1 cellular context compared by ENCODE assay signal in the genomic region with DNA sequence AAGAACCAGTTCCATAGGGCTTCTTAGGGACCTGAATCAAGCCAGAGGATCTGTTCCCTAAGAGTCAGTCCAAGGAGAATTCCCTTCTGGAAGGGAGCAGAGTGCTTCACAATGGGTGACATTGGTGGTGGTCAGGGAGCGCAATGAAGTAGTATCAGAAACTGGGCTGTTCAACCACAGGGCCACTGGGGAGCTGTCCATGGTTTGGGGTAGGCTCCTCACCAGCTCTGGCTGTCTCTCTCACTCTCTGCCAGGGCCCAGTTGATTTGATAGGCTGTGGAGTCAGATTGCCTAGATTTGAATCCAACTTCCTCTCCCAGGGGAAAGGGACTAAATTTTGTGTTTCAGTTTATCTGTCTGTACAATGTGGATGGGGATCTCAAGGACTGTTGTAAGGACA.
A peak's percentile ranks its signal among the peaks of the same experiment; 100 is the strongest.
TF ChIP-seq lines count a peak whose summit lies in the region.

No MANE protein-coding gene starts in this region.

TF ChIP-seq in HepG2, 621 proteins besides CTCF, POLR2A, EP300 and RAD21 (continued from another document):
- TF ChIP-seq, protein P1, sequence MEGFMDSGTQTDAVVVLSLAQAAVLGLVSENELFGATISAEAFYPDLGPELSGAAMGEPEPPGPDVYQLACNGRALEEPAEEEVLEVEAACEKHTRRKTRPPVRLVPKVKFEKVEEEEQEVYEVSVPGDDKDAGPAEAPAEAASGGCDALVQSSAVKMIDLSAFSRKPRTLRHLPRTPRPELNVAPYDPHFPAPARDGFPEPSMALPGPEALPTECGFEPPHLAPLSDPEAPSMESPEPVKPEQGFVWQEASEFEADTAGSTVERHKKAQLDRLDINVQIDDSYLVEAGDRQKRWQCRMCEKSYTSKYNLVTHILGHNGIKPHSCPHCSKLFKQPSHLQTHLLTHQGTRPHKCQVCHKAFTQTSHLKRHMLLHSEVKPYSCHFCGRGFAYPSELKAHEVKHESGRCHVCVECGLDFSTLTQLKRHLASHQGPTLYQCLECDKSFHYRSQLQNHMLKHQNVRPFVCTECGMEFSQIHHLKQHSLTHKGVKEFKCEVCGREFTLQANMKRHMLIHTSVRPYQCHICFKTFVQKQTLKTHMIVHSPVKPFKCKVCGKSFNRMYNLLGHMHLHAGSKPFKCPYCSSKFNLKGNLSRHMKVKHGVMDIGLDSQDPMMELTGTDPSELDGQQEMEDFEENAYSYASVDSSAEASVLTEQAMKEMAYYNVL (CRISPR knock-in tag; IDR thresholded peaks at IDR 0.05; ENCODE audit: borderline replicate concordance): no peak
- 0 out of 2 replicates have a peak, but pooled peaks have one; percentile 54 for TF ChIP-seq WIZ (CRISPR knock-in tag; IDR thresholded peaks at IDR 0.05)
- TF ChIP-seq NPAS2 (CRISPR knock-in tag; IDR thresholded peaks at IDR 0.05; ENCODE audit: borderline replicate concordance): no peak
- TF ChIP-seq EHMT2 (IDR thresholded peaks at IDR 0.05; ENCODE audit: borderline replicate concordance, low read depth, low read length): peak; percentile 61; the same call in 1 of the 2 replicates
- TF ChIP-seq ZNF331 (CRISPR knock-in tag; IDR thresholded peaks at IDR 0.05): 0 out of 2 replicates have a peak, but pooled peaks have one; percentile 26
- TF ChIP-seq ZBTB21 (CRISPR knock-in tag; IDR thresholded peaks at IDR 0.05): 0 out of 2 replicates have a peak, but pooled peaks have one; percentile 30
- TF ChIP-seq ZNF350 (CRISPR knock-in tag; IDR thresholded peaks at IDR 0.05; ENCODE audit: borderline replicate concordance, low read depth): no peak
- TF ChIP-seq GTF2F1 (IDR thresholded peaks at IDR 0.05; ENCODE audit: low read length): no peak
- TF ChIP-seq, protein P2, sequence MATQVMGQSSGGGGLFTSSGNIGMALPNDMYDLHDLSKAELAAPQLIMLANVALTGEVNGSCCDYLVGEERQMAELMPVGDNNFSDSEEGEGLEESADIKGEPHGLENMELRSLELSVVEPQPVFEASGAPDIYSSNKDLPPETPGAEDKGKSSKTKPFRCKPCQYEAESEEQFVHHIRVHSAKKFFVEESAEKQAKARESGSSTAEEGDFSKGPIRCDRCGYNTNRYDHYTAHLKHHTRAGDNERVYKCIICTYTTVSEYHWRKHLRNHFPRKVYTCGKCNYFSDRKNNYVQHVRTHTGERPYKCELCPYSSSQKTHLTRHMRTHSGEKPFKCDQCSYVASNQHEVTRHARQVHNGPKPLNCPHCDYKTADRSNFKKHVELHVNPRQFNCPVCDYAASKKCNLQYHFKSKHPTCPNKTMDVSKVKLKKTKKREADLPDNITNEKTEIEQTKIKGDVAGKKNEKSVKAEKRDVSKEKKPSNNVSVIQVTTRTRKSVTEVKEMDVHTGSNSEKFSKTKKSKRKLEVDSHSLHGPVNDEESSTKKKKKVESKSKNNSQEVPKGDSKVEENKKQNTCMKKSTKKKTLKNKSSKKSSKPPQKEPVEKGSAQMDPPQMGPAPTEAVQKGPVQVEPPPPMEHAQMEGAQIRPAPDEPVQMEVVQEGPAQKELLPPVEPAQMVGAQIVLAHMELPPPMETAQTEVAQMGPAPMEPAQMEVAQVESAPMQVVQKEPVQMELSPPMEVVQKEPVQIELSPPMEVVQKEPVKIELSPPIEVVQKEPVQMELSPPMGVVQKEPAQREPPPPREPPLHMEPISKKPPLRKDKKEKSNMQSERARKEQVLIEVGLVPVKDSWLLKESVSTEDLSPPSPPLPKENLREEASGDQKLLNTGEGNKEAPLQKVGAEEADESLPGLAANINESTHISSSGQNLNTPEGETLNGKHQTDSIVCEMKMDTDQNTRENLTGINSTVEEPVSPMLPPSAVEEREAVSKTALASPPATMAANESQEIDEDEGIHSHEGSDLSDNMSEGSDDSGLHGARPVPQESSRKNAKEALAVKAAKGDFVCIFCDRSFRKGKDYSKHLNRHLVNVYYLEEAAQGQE (IDR thresholded peaks at IDR 0.05; ENCODE audit: borderline replicate concordance in 1 of 2, low read depth in 1 of 2, low read length in 2 of 2): peak; percentile 91 to 97
- TF ChIP-seq ZNF441 (CRISPR knock-in tag; IDR thresholded peaks at IDR 0.05; ENCODE audit: borderline replicate concordance): peak; percentile 46; the same call in 1 of the 2 replicates
- 0 out of 2 replicates have a peak, but pooled peaks have one; percentile 14 for TF ChIP-seq MED1 (CRISPR knock-in tag; IDR thresholded peaks at IDR 0.05)
- 0 out of 2 replicates have a peak, but pooled peaks have one; percentile 29 for TF ChIP-seq ZFP37 (CRISPR knock-in tag; IDR thresholded peaks at IDR 0.05; ENCODE audit: borderline replicate concordance)
- no peak for TF ChIP-seq ZNF782 (CRISPR knock-in tag; IDR thresholded peaks at IDR 0.05; ENCODE audit: borderline replicate concordance)
- TF ChIP-seq SALL1 (CRISPR knock-in tag; IDR thresholded peaks at IDR 0.05): peak; percentile 44
- TF ChIP-seq, protein P3, sequence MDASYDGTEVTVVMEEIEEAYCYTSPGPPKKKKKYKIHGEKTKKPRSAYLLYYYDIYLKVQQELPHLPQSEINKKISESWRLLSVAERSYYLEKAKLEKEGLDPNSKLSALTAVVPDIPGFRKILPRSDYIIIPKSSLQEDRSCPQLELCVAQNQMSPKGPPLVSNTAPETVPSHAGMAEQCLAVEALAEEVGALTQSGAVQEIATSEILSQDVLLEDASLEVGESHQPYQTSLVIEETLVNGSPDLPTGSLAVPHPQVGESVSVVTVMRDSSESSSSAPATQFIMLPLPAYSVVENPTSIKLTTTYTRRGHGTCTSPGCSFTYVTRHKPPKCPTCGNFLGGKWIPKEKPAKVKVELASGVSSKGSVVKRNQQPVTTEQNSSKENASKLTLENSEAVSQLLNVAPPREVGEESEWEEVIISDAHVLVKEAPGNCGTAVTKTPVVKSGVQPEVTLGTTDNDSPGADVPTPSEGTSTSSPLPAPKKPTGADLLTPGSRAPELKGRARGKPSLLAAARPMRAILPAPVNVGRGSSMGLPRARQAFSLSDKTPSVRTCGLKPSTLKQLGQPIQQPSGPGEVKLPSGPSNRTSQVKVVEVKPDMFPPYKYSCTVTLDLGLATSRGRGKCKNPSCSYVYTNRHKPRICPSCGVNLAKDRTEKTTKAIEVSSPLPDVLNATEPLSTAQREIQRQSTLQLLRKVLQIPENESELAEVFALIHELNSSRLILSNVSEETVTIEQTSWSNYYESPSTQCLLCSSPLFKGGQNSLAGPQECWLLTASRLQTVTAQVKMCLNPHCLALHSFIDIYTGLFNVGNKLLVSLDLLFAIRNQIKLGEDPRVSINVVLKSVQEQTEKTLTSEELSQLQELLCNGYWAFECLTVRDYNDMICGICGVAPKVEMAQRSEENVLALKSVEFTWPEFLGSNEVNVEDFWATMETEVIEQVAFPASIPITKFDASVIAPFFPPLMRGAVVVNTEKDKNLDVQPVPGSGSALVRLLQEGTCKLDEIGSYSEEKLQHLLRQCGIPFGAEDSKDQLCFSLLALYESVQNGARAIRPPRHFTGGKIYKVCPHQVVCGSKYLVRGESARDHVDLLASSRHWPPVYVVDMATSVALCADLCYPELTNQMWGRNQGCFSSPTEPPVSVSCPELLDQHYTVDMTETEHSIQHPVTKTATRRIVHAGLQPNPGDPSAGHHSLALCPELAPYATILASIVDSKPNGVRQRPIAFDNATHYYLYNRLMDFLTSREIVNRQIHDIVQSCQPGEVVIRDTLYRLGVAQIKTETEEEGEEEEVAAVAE (CRISPR knock-in tag; IDR thresholded peaks at IDR 0.05; ENCODE audit: borderline replicate concordance): 0 out of 2 replicates have a peak, but pooled peaks have one; percentile 38
- peak; percentile 49; the same call in 1 of the 2 replicates for TF ChIP-seq ZNF232 (CRISPR knock-in tag; IDR thresholded peaks at IDR 0.05; ENCODE audit: borderline replicate concordance)
- 0 out of 2 replicates have a peak, but pooled peaks have one; percentile 26 for TF ChIP-seq ZNF644 (CRISPR knock-in tag; IDR thresholded peaks at IDR 0.05; ENCODE audit: low read depth)
- 0 out of 2 replicates have a peak, but pooled peaks have one; percentile 23 for TF ChIP-seq HDAC2 (CRISPR knock-in tag; IDR thresholded peaks at IDR 0.05)
